ENCODE assay signal across 8 cellular contexts in genomic region chr19:3285647-3286176, GRCh38.
DNase-seq lines count a peak whose midpoint lies in the region; ATAC-seq and TF ChIP-seq lines count a peak whose summit lies in the region.

No MANE protein-coding gene starts in this region.

- peak; percentile 95 for DNase-seq in H9
- peak; percentile 22 to 25 for DNase-seq in activated CD4-positive, alpha-beta T cell treated with anti-CD3 and anti-CD28 coated beads, Interleukin-2, amount 50 U/mL, for 4 hours
- no peak for DNase-seq in left cardiac atrium
- DNase-seq in stimulated activated CD4-positive, alpha-beta T cell treated with anti-CD3 and anti-CD28 coated beads, Interleukin-4, amount 100 ng/mL, for 1 hour = peak; percentile 53
- DNase-seq in cortex of kidney (lab: John Stamatoyannopoulos, UW) = no peak

- no peaks in the 10 kb centered on the region for H4K20me1 ChIP-seq in H9 (ENCODE audit: control insufficient read depth, insufficient read depth, insufficient read length)

- ATAC-seq in left cardiac atrium (peak; percentile 68 to 70), GM18858 (IDR thresholded peaks at IDR 0.05; ENCODE audit: unreplicated experiment) (no peak), HG02970 (IDR thresholded peaks at IDR 0.05; ENCODE audit: low FRiP score, unreplicated experiment) (no peak), GM19328 (IDR thresholded peaks at IDR 0.05; ENCODE audit: unreplicated experiment) (no peak)

- no peak overlapping the region for H2BK120ac ChIP-seq in H9 (ENCODE audit: low read depth, low read length, poor library complexity, severe bottlenecking)

- H3K9me3 Mint-ChIP-seq in H9 = no peaks in the 10 kb centered on the region

- H3K27ac ChIP-seq in H9 (ENCODE audit: insufficient read length, low read depth, low read length) = no peak overlapping the region

- H3K9me3 ChIP-seq in H9 (ENCODE audit: control insufficient read depth, low read depth, low read length) = no peaks in the 10 kb centered on the region

- no peak overlapping the region for H3K56ac ChIP-seq in H9 (ENCODE audit: insufficient read length, low read depth, low read length)

- no peak overlapping the region for H3T11ph ChIP-seq in H9 (ENCODE audit: low read length)

- H2BK15ac ChIP-seq in H9 (ENCODE audit: low read depth, low read length) = no peak overlapping the region

- no peak overlapping the region for H4K8ac ChIP-seq in H9 (replicated peaks; ENCODE audit: insufficient read length, low read depth, low read length)

- no peaks in the 10 kb centered on the region for H3K79me2 ChIP-seq in H9 (ENCODE audit: insufficient read depth, low read length)

- peak overlapping the region; percentile 63 to 80; a peak in 4 of 5 replicates for H3K4me3 Mint-ChIP-seq in H9

- H3K27me3 Mint-ChIP-seq in H9 (ENCODE audit: low read depth) = peaks cover 12% of the 10 kb centered on the region

- H3K4me1 ChIP-seq in H9 (ENCODE audit: insufficient read depth, low read length) = no peaks in the 10 kb centered on the region

- no peak overlapping the region for H2BK20ac ChIP-seq in H9 (ENCODE audit: low read depth, low read length, poor library complexity, severe bottlenecking)

- no peak overlapping the region for H3K4ac ChIP-seq in H9 (ENCODE audit: low read depth, low read length)

- peak overlapping the region in 1 of 3 experiments; percentile 86; a peak in 1 of 7 replicates for H3K27ac Mint-ChIP-seq in H9

- no peak overlapping the region for H4K91ac ChIP-seq in H9 (ENCODE audit: insufficient read length, low read depth, low read length)

- no CpG with 5 or more reads among the region's 40 CpGs for WGBS in H9 (ENCODE audit: extremely low coverage, insufficient read length, low lambda C conversion rate)

- no peak overlapping the region for H3K9ac ChIP-seq in H9 (ENCODE audit: extremely low read depth, insufficient read length, low read length)

- H3K27me3 ChIP-seq in H9 (ENCODE audit: insufficient read depth, low read length) = no peaks in the 10 kb centered on the region

- no peak overlapping the region for H2AFZ ChIP-seq in H9 (ENCODE audit: low read length)

- peaks cover 4% of the 10 kb centered on the region for H3K23me2 ChIP-seq in H9 (ENCODE audit: insufficient read length, low read depth, low read length, poor library complexity, severe bottlenecking)

- peaks cover 0 to 8% (median 8%) of the 10 kb centered on the region in 3 experiments; a peak in 2 of 7 replicates for H3K36me3 Mint-ChIP-seq in H9 (ENCODE audit: insufficient read depth in 1 of 3, low read depth in 3 of 3)

- no peak overlapping the region for H3K23ac ChIP-seq in H9 (ENCODE audit: insufficient read length, low read depth, low read length)

- no peak overlapping the region for H2AK5ac ChIP-seq in H9 (ENCODE audit: insufficient read length, low read length)

- no peak overlapping the region for H3K18ac ChIP-seq in H9 (ENCODE audit: insufficient read length, low read depth, low read length)

- no peak overlapping the region for H2BK12ac ChIP-seq in H9 (ENCODE audit: insufficient read length, low read depth, low read length)

- intact Hi-C loops in left cardiac atrium (cut with DNase I) = no loop called here

- no peak for TF ChIP-seq CTCF in H9 (conservative IDR thresholded peaks at IDR 0.05)

- peak overlapping the region; percentile 46 for H3K4me2 ChIP-seq in H9 (ENCODE audit: insufficient read depth, insufficient read length, low read length)

- peaks cover 7 to 15% of the 10 kb centered on the region in 2 experiments for H3K4me1 Mint-ChIP-seq in H9

- H3K79me1 ChIP-seq in H9 (ENCODE audit: insufficient read depth, low read depth, low read length, poor library complexity, severe bottlenecking) = no peaks in the 10 kb centered on the region

- H3K14ac ChIP-seq in H9 (ENCODE audit: insufficient read depth, low read length) = no peak overlapping the region

- H2BK5ac ChIP-seq in H9 (ENCODE audit: insufficient read length, low read length) = no peak overlapping the region

- H4K5ac ChIP-seq in H9 (ENCODE audit: insufficient read length, low read depth, low read length) = no peak overlapping the region

Comparison
In these comparisons a context has a peak if more than half of its experiments do, and no peak if none do; other contexts are left out.
1. DNase-seq: peak in H9 (single experiment), activated CD4-positive, alpha-beta T cell treated with anti-CD3 and anti-CD28 coated beads, Interleukin-2, amount 50 U/mL, for 4 hours (2 of 2) and stimulated activated CD4-positive, alpha-beta T cell treated with anti-CD3 and anti-CD28 coated beads, Interleukin-4, amount 100 ng/mL, for 1 hour (single experiment); none in left cardiac atrium (single experiment) and cortex of kidney (single experiment).
2. ATAC-seq: peak in left cardiac atrium (2 of 2); none in GM18858 (single experiment), HG02970 (single experiment) and GM19328 (single experiment).